ENCODE assay signal across 10 cellular contexts in genomic region chr3:27568393-27568792, GRCh38.
DNase-seq lines count a peak whose midpoint lies in the region; ATAC-seq, FAIRE-seq and TF ChIP-seq lines count a peak whose summit lies in the region.
"Had no signal": no experiment of that assay in that cellular context is flagged by ENCODE, and none has a peak within 500 bp of the region (broad histone marks: within the 10 kb centered on the region; RNA-seq: fewer than 3 reads in every experiment).

No MANE protein-coding gene starts in this region.

- POLR2A ChIA-PET in MCF 10A (lab: Yijun Ruan, JAX), result interaction anchor here (0.6 to 1.5 kb wide), 5 partner anchors 21 to 106 kb away, joined by 3 to 5 read pairs (median 4); no protein-coding TSS in a partner anchor

- no peaks in the 10 kb centered on the region for H3K36me3 Mint-ChIP-seq in MCF 10A (ENCODE audit: insufficient read depth, unreplicated experiment)

- H3K4me1 ChIP-seq in kidney (ENCODE audit: control insufficient read depth in 1 of 2, insufficient read depth in 1 of 2, low read depth in 1 of 2, low read length in 2 of 2), result no peaks in the 10 kb centered on the region
- H3K4me1 ChIP-seq in effector memory CD4-positive, alpha-beta T cell (ENCODE audit: control insufficient read depth, insufficient read depth, low read length, poor library complexity, severe bottlenecking), result no peaks in the 10 kb centered on the region

- H3K9me3 Mint-ChIP-seq in MCF 10A (ENCODE audit: unreplicated experiment), result no peaks in the 10 kb centered on the region

- FAIRE-seq in kidney (lab: Jason Lieb, UNC), result no peak
- FAIRE-seq: islet of Langerhans had no signal

- H3K9me3 ChIP-seq in kidney (ENCODE audit: control insufficient read depth in 1 of 2, low read length in 2 of 2), result no peaks in the 10 kb centered on the region
- no peaks in the 10 kb centered on the region for H3K9me3 ChIP-seq in effector memory CD4-positive, alpha-beta T cell (ENCODE audit: control insufficient read depth, low read length)

- H3K27ac Mint-ChIP-seq in MCF 10A (ENCODE audit: low read depth, unreplicated experiment), result no peak overlapping the region

- BruUV-seq in MCF 10A (replicated peaks; lab: Mats Ljungman, UMichigan), result no TSS peak

- H3K36me3 ChIP-seq in kidney (ENCODE audit: control insufficient read depth in 1 of 2, insufficient read depth in 2 of 2, low read length in 2 of 2), result no peaks in the 10 kb centered on the region
- no peaks in the 10 kb centered on the region for H3K36me3 ChIP-seq in effector memory CD4-positive, alpha-beta T cell (ENCODE audit: control insufficient read depth, insufficient read depth, low read length)

- no peak overlapping the region for H3K9ac ChIP-seq in kidney (ENCODE audit: low read length in 2 of 2)

- intact Hi-C loops in MCF 10A (cut with micrococcal nuclease) (no loop called here), kidney (cut with DNase I) (no loop called here)

- no peaks in the 10 kb centered on the region for H3K27me3 Mint-ChIP-seq in MCF 10A (ENCODE audit: insufficient read depth, unreplicated experiment)

- peaks cover 18% of the 10 kb centered on the region for H3K4me1 Mint-ChIP-seq in MCF 10A (ENCODE audit: insufficient read depth, unreplicated experiment)

- no peak overlapping the region for H3K4me3 ChIP-seq in kidney (ENCODE audit: low read length in 2 of 2)
- no peak overlapping the region for H3K4me3 ChIP-seq in effector memory CD4-positive, alpha-beta T cell (ENCODE audit: insufficient read depth, low read depth, low read length, poor library complexity, severe bottlenecking)

- DNase-seq in A172 (ENCODE audit: low spot score), result peak; percentile 64
- peak; percentile 31 for DNase-seq in NCI-H1436 (lab: John Stamatoyannopoulos, UW)
- DNase-seq in MCF 10A (ENCODE audit: unreplicated experiment), result peak; percentile 87
- peak; percentile 77 for DNase-seq in kidney
- DNase-seq in effector memory CD4-positive, alpha-beta T cell, result no peak
- no peak for DNase-seq in SHP77 treated with DMSO at 0.1 percent for 48 hours (lab: John Stamatoyannopoulos, UW)
- DNase-seq: MM.1S had no signal

- no peak overlapping the region for H3K27ac ChIP-seq in kidney (ENCODE audit: low read depth in 2 of 2, low read length in 2 of 2)
- H3K27ac ChIP-seq in effector memory CD4-positive, alpha-beta T cell (ENCODE audit: insufficient read depth, low read length, poor library complexity, severe bottlenecking), result no peak overlapping the region

- no peak for TF ChIP-seq CTCF in MCF 10A (IDR thresholded peaks at IDR 0.05; ENCODE audit: unreplicated experiment)
- TF ChIP-seq CTCF in kidney (IDR thresholded peaks at IDR 0.05; ENCODE audit: borderline replicate concordance, extremely low read depth, insufficient read depth), result no peak

- CTCF ChIA-PET in MCF 10A (lab: Yijun Ruan, JAX), result interaction anchor here (0.7 to 1.2 kb wide), 3 partner anchors 15 to 112 kb away, joined by 3 to 5 read pairs (median 3); no protein-coding TSS in a partner anchor

- H3K4me3 Mint-ChIP-seq in MCF 10A (ENCODE audit: unreplicated experiment), result peak overlapping the region; percentile 6

- H3K27me3 ChIP-seq in effector memory CD4-positive, alpha-beta T cell (replicated peaks; ENCODE audit: control insufficient read depth, insufficient read depth, low read length, poor library complexity, severe bottlenecking), result no peaks in the 10 kb centered on the region

- ATAC-seq in HG03135 (IDR thresholded peaks at IDR 0.05; ENCODE audit: unreplicated experiment) (no peak), GM19395 (IDR thresholded peaks at IDR 0.05; ENCODE audit: unreplicated experiment) (no peak)

Comparison
In these comparisons a context has a peak if more than half of its experiments do, and no peak if none do; other contexts are left out.
1. DNase-seq: peak in A172 (single experiment), NCI-H1436 (single experiment), MCF 10A (single experiment) and kidney (single experiment); none in effector memory CD4-positive, alpha-beta T cell (0 of 3) and SHP77 treated with DMSO at 0.1 percent for 48 hours (single experiment).